15 cellular contexts compared by ENCODE assay signal in the genomic region with DNA sequence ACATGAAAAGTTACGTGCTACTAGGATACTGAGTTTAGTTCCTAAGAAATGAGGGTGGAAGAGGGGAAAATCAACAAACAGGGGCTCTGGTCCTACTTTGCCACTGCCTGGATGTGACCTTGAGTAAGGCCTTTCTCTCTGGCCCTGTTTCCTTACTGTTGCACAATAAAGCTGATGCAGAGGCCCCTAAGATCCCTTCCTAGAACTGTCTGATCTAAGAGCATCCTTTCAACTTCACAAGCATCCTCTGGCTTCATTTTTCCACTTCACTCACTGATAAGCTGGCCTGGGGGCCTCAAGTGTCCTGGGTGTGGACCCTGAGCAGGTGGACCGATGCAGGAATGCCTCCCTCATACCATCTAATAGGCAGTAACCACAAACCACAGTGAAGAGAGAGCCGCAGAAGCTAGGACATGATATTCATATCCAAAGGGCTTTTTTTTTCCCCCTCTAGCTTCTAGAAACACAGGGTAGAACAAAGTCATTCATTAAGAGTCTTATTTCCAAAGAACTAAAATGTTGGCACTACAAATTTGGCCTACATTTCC. TPM values are rescaled to one million over a fixed set of nuclear protein-coding genes. Genes with fewer than 3 reads are reported as not detected.
DNase-seq lines count a peak whose midpoint lies in the region; ATAC-seq, FAIRE-seq and TF ChIP-seq lines count a peak whose summit lies in the region.
"Had no signal": no experiment of that assay in that cellular context is flagged by ENCODE, and none has a peak within 500 bp of the region (broad histone marks: within the 10 kb centered on the region; RNA-seq: fewer than 3 reads in every experiment).

No MANE protein-coding gene starts in this region.

- no peaks in the 10 kb centered on the region for H3K27me3 Mint-ChIP-seq in activated T-cell treated with anti-CD3 and anti-CD28 coated beads, Interleukin-2, amount 50 U/mL, for 24 hours
- no peaks in the 10 kb centered on the region for H3K27me3 Mint-ChIP-seq in activated T-cell treated with anti-CD3 and anti-CD28 coated beads, Interleukin-2, amount 50 U/mL, for 4 hours (ENCODE audit: low read depth)
- H3K27me3 Mint-ChIP-seq in CD14-positive monocyte (ENCODE audit: low read depth in 3 of 3) = peaks cover 0 to 3% (median 0%) of the 10 kb centered on the region in 3 donors

- H3K4me1 Mint-ChIP-seq in activated T-cell treated with anti-CD3 and anti-CD28 coated beads, Interleukin-2, amount 50 U/mL, for 24 hours (ENCODE audit: low read depth) = peaks cover 46% of the 10 kb centered on the region
- H3K4me1 Mint-ChIP-seq in activated T-cell treated with anti-CD3 and anti-CD28 coated beads, Interleukin-2, amount 50 U/mL, for 4 hours (ENCODE audit: low read depth) = peaks cover 20% of the 10 kb centered on the region
- peaks cover 39% of the 10 kb centered on the region for H3K4me1 Mint-ChIP-seq in CD14-positive monocyte

- no peak overlapping the region for H3K4me3 ChIP-seq in adrenal gland
- H3K4me3 ChIP-seq in right cardiac atrium (ENCODE audit: low read length) = no peak overlapping the region
- no peak overlapping the region for H3K4me3 ChIP-seq in thyroid gland (replicated peaks in 1 of 3)
- H3K4me3 ChIP-seq in WERI-Rb-1 (ENCODE audit: low read depth, low read length) = no peak overlapping the region

- H3K36me3 Mint-ChIP-seq in activated T-cell treated with anti-CD3 and anti-CD28 coated beads, Interleukin-2, amount 50 U/mL, for 24 hours (ENCODE audit: low read depth) = peaks cover 97% of the 10 kb centered on the region
- H3K36me3 Mint-ChIP-seq in activated T-cell treated with anti-CD3 and anti-CD28 coated beads, Interleukin-2, amount 50 U/mL, for 4 hours (ENCODE audit: insufficient read depth) = peaks cover 35% of the 10 kb centered on the region
- H3K36me3 Mint-ChIP-seq in CD14-positive monocyte = peaks cover 64 to 89% of the 10 kb centered on the region in 2 donors

- no peak overlapping the region for H3K4me3 Mint-ChIP-seq in activated T-cell treated with anti-CD3 and anti-CD28 coated beads, Interleukin-2, amount 50 U/mL, for 24 hours
- H3K4me3 Mint-ChIP-seq in activated T-cell treated with anti-CD3 and anti-CD28 coated beads, Interleukin-2, amount 50 U/mL, for 4 hours = no peak overlapping the region
- no peak overlapping the region for H3K4me3 Mint-ChIP-seq in CD14-positive monocyte

- H3K27me3 ChIP-seq in adrenal gland (no peaks in the 10 kb centered on the region), right cardiac atrium (ENCODE audit: control insufficient read depth, insufficient read depth) (no peaks in the 10 kb centered on the region), thyroid gland (no peaks in the 10 kb centered on the region), WERI-Rb-1 (ENCODE audit: insufficient read depth, low read depth, severe bottlenecking) (no peaks in the 10 kb centered on the region)

- TF ChIP-seq CTCF in adrenal gland (IDR thresholded peaks at IDR 0.05) (no peak), thyroid gland (IDR thresholded peaks at IDR 0.05) (no peak), WERI-Rb-1 (IDR thresholded peaks at IDR 0.05; ENCODE audit: low read depth, low read length) (no peak), CD14-positive monocyte (IDR thresholded peaks at IDR 0.05) (no peak)

- H3K4me1 ChIP-seq in adrenal gland (replicated peaks in 1 of 2) = peaks cover 14 to 52% of the 10 kb centered on the region in 2 donors
- H3K4me1 ChIP-seq in right cardiac atrium (ENCODE audit: control insufficient read depth, insufficient read depth, low read length) = peaks cover 24% of the 10 kb centered on the region
- peaks cover 48 to 69% of the 10 kb centered on the region in 2 donors for H3K4me1 ChIP-seq in thyroid gland

- TF ChIP-seq POLR2A in adrenal gland (IDR thresholded peaks at IDR 0.05) (no peak), thyroid gland (IDR thresholded peaks at IDR 0.05) (no peak), H54 (IDR thresholded peaks at IDR 0.05; ENCODE audit: low read depth, low read length) (no peak)

- peak overlapping the region; percentile 73 for H3K27ac Mint-ChIP-seq in activated T-cell treated with anti-CD3 and anti-CD28 coated beads, Interleukin-2, amount 50 U/mL, for 24 hours
- H3K27ac Mint-ChIP-seq in CD14-positive monocyte = peak overlapping the region in 3 of 7 donors; percentile 25 to 61 (median 46)

- intact Hi-C loops in adrenal gland (cut with DNase I) (no loop called here), right cardiac atrium (cut with DNase I) (loop anchor here in 1 of 4 donors (5.0 kb wide), 1 partner anchor 34 kb away; no protein-coding TSS in a partner anchor), thyroid gland (cut with DNase I) (no loop called here), CD14-positive monocyte (cut with micrococcal nuclease) (no loop called here)

- no peak for FAIRE-seq in H54 (lab: Jason Lieb, UNC)
- FAIRE-seq: endothelial cell of umbilical vein, islet of Langerhans had no signal

- no peak for DNase-seq in activated T-cell treated with anti-CD3 and anti-CD28 coated beads, Interleukin-2, amount 50 U/mL, for 24 hours
- no peak for DNase-seq in activated T-cell treated with anti-CD3 and anti-CD28 coated beads, Interleukin-2, amount 50 U/mL, for 4 hours
- DNase-seq in adrenal gland = no peak
- no peak for DNase-seq in right cardiac atrium
- no peak for DNase-seq in thyroid gland
- no peak for DNase-seq in WERI-Rb-1
- DNase-seq in CD14-positive monocyte (ENCODE audit: low spot score) = no peak
- DNase-seq in H54 (ENCODE audit: insufficient read length, low spot score) = no peak
- DNase-seq: activated CD4-positive, alpha-beta T cell treated with anti-CD3 and anti-CD28 coated beads for 1 hour; DND-41; NCI-H446 treated with DMSO at 0.1 percent for 48 hours; SHP77 treated with DMSO at 0.1 percent for 48 hours had no signal

- H3K9me3 Mint-ChIP-seq in activated T-cell treated with anti-CD3 and anti-CD28 coated beads, Interleukin-2, amount 50 U/mL, for 24 hours = no peaks in the 10 kb centered on the region
- H3K9me3 Mint-ChIP-seq in activated T-cell treated with anti-CD3 and anti-CD28 coated beads, Interleukin-2, amount 50 U/mL, for 4 hours = no peaks in the 10 kb centered on the region
- H3K9me3 Mint-ChIP-seq in CD14-positive monocyte = no peaks in the 10 kb centered on the region

- ATAC-seq in activated T-cell treated with anti-CD3 and anti-CD28 coated beads, Interleukin-2, amount 50 U/mL, for 4 hours = no peak
- ATAC-seq in right cardiac atrium = peak; percentile 30 to 53

- H3K27ac ChIP-seq in adrenal gland (peak overlapping the region in 3 of 5 donors; percentile 62 to 75 (median 65)), right cardiac atrium (ENCODE audit: low read length) (peak overlapping the region; percentile 90), thyroid gland (peak overlapping the region; percentile 30 to 70 (median 42)), WERI-Rb-1 (no peak overlapping the region)
- H3K27ac ChIP-seq: HL-60 had no signal

- H3K36me3 ChIP-seq in adrenal gland (replicated peaks in 1 of 2) = peaks cover 0 to 37% of the 10 kb centered on the region in 2 donors
- H3K36me3 ChIP-seq in thyroid gland = peaks cover 4 to 6% of the 10 kb centered on the region in 2 donors
- peaks cover 40% of the 10 kb centered on the region for H3K36me3 ChIP-seq in WERI-Rb-1

- H3K9me3 ChIP-seq in adrenal gland (replicated peaks in 1 of 3) (no peaks in the 10 kb centered on the region), right cardiac atrium (ENCODE audit: control insufficient read depth, low read length) (no peaks in the 10 kb centered on the region), thyroid gland (no peaks in the 10 kb centered on the region), WERI-Rb-1 (ENCODE audit: severe bottlenecking) (no peaks in the 10 kb centered on the region)

- 76 to 92% (median 79%) methylated on average over 3 of the region's 3 CpGs for WGBS in adrenal gland, 4 donors
- WGBS in right cardiac atrium = 65% methylated on average over 3 of the region's 3 CpGs
- 80 to 84% methylated on average over 3 of the region's 3 CpGs for WGBS in thyroid gland, 2 donors

RNA-seq across cellular contexts. Expression of a gene that starts 21.5 kb away (rescaled TPM):
- total RNA-seq in activated T-cell treated with anti-CD3 and anti-CD28 coated beads, Interleukin-2, amount 50 U/mL, for 4 hours = 100 to 1,000 TPM; 253 to 300 (median 258) TPM
- total RNA-seq in adrenal gland (100 to 1,000 TPM in 6 of 8 donors, 10 to 100 TPM in 2; 51.7 to 571 (median 151) TPM), right cardiac atrium (100 to 1,000 TPM; 105 to 162 (median 140) TPM), thyroid gland (100 to 1,000 TPM; 142 to 272 (median 189) TPM)
- polyA plus RNA-seq in adrenal gland (100 to 1,000 TPM; 111 to 917 (median 149) TPM), right cardiac atrium (129 TPM), CD14-positive monocyte (100 to 1,000 TPM; 155 to 194 TPM)

RNA-seq across cellular contexts. Expression of a gene that starts 42.4 kb away (rescaled TPM):
- 1 to 10 TPM; 1.9 to 3.2 (median 2.2) TPM for total RNA-seq in activated T-cell treated with anti-CD3 and anti-CD28 coated beads, Interleukin-2, amount 50 U/mL, for 4 hours
- 1 to 10 TPM in 6 of 8 donors, under 1 TPM in 2; 0.43 to 7.6 (median 2.3) TPM for total RNA-seq in adrenal gland
- 1 to 10 TPM; 2.4 to 3.8 (median 3.0) TPM for polyA plus RNA-seq in adrenal gland
- 1 to 10 TPM; 1.9 to 2.2 (median 2.2) TPM for total RNA-seq in right cardiac atrium
- 2.0 TPM for polyA plus RNA-seq in right cardiac atrium
- 10 to 100 TPM; 18.0 to 37.6 (median 34.7) TPM for total RNA-seq in thyroid gland
- polyA plus RNA-seq in CD14-positive monocyte = under 1 TPM; 0.69 to 0.71 TPM

Comparison
In these comparisons a context has a peak if more than half of its experiments do, and no peak if none do; other contexts are left out.
1. ATAC-seq: peak in right cardiac atrium (2 of 2); none in activated T-cell treated with anti-CD3 and anti-CD28 coated beads, Interleukin-2, amount 50 U/mL, for 4 hours (0 of 2).